Comparison of ENCODE assay signal across 18 cellular contexts in genomic region chr2:132884692-132885091, GRCh38.
DNase-seq lines count a peak whose midpoint lies in the region; ATAC-seq, FAIRE-seq and TF ChIP-seq lines count a peak whose summit lies in the region.
"Had no signal": no experiment of that assay in that cellular context is flagged by ENCODE, and none has a peak within 500 bp of the region (broad histone marks: within the 10 kb centered on the region; RNA-seq: fewer than 3 reads in every experiment).

No MANE protein-coding gene starts in this region.

- no peaks in the 10 kb centered on the region for H3K9me3 ChIP-seq in A673 (ENCODE audit: low read depth, low read length, poor library complexity, severe bottlenecking)
- no peaks in the 10 kb centered on the region for H3K9me3 ChIP-seq in CD4-positive, alpha-beta T cell (ENCODE audit: control insufficient read depth, low read length)
- H3K9me3 ChIP-seq in kidney (ENCODE audit: control insufficient read depth in 1 of 2, low read length in 2 of 2) = peaks cover 0 to 8% of the 10 kb centered on the region in 2 donors
- H3K9me3 ChIP-seq in HAP-1 = no peaks in the 10 kb centered on the region

- DNase-seq in A673 (ENCODE audit: low spot score) = peak; percentile 7
- DNase-seq in NCI-H1092 (lab: John Stamatoyannopoulos, UW) = peak; percentile 17
- peak; percentile 28 to 61 for DNase-seq in NCI-H2081 (lab: John Stamatoyannopoulos, UW)
- peak; percentile 87 for DNase-seq in NCI-H748 treated with DMSO at 0.1 percent for 48 hours (lab: John Stamatoyannopoulos, UW)
- no peak for DNase-seq in CD4-positive, alpha-beta T cell
- DNase-seq in kidney = no peak
- DNase-seq in HAP-1 (ENCODE audit: low spot score in 2 of 2) = no peak
- DNase-seq: COR-L47, NCI-H187, NCI-H345, PC-3 had no signal

- ATAC-seq in CD4-positive, alpha-beta T cell (ENCODE audit: poor library complexity) = no peak
- no peak for ATAC-seq in HG03108 (IDR thresholded peaks at IDR 0.05; ENCODE audit: unreplicated experiment)
- ATAC-seq: PC-3 had no signal

- H3K9ac ChIP-seq in kidney (ENCODE audit: low read length in 2 of 2) = no peak overlapping the region

- BruUV-seq in A673 (replicated peaks; lab: Mats Ljungman, UMichigan) = no TSS peak

- CTCF ChIA-PET in A673 (lab: Charles Lee) = no interaction called here
- CTCF ChIA-PET in CD4-positive, alpha-beta T cell (lab: Charles Lee) = no interaction called here

- H3K36me3 Mint-ChIP-seq in CD4-positive, alpha-beta T cell (ENCODE audit: low read depth) = no peaks in the 10 kb centered on the region

- no peak for TF ChIP-seq CTCF in A673 (conservative IDR thresholded peaks at IDR 0.05; ENCODE audit: low read depth, low read length)
- no peak for TF ChIP-seq CTCF in CD4-positive, alpha-beta T cell (IDR thresholded peaks at IDR 0.05)
- no peak for TF ChIP-seq CTCF in kidney (IDR thresholded peaks at IDR 0.05; ENCODE audit: borderline replicate concordance, extremely low read depth, insufficient read depth)

- H3K4me3 ChIP-seq in A673 (ENCODE audit: low read depth, low read length, poor library complexity, severe bottlenecking) (no peak overlapping the region), kidney (ENCODE audit: low read length in 2 of 2) (no peak overlapping the region), HAP-1 (no peak overlapping the region)

- intact Hi-C loops in A673 (cut with micrococcal nuclease; ENCODE audit: unreplicated experiment) (no loop called here), kidney (cut with DNase I) (no loop called here)
- intact Hi-C loops in CD4-positive, alpha-beta T cell (cut with DNase I, micrococcal nuclease) = no loop called here

- no peak overlapping the region for H3K27ac Mint-ChIP-seq in CD4-positive, alpha-beta T cell
- H3K27ac Mint-ChIP-seq: T-helper 1 cell treated with Interleukin-12 subunit alpha and Interleukin-12 subunit beta and Interleukin-4 antibody, amounts not matched to agents 30 μg/mL and 1 μg/mL, for 36 hours had no signal

- H3K4me3 Mint-ChIP-seq in CD4-positive, alpha-beta T cell = no peak overlapping the region
- H3K4me3 Mint-ChIP-seq: T-helper 1 cell treated with Interleukin-12 subunit alpha and Interleukin-12 subunit beta and Interleukin-4 antibody, amounts not matched to agents 30 μg/mL and 1 μg/mL, for 36 hours had no signal

- H3K36me3 ChIP-seq in A673 (ENCODE audit: insufficient read depth, low read length, poor library complexity, severe bottlenecking) (no peaks in the 10 kb centered on the region), kidney (ENCODE audit: control insufficient read depth in 1 of 2, insufficient read depth in 2 of 2, low read length in 2 of 2) (no peaks in the 10 kb centered on the region), HAP-1 (replicated peaks) (no peaks in the 10 kb centered on the region)

- H3K27ac ChIP-seq in A673 (ENCODE audit: low read depth, low read length, poor library complexity, severe bottlenecking) (no peak overlapping the region), kidney (ENCODE audit: low read depth in 2 of 2, low read length in 2 of 2) (no peak overlapping the region)
- H3K27ac ChIP-seq in CD4-positive, alpha-beta T cell (ENCODE audit: low read depth, low read length) = no peak overlapping the region
- H3K27ac ChIP-seq: C4-2B, HL-60, RWPE1 had no signal

- no peaks in the 10 kb centered on the region for H3K27me3 Mint-ChIP-seq in CD4-positive, alpha-beta T cell

- H3K4me1 Mint-ChIP-seq in CD4-positive, alpha-beta T cell (ENCODE audit: low read depth) = no peaks in the 10 kb centered on the region

- in situ Hi-C loops in HAP-1 (cut with MboI; ENCODE audit: low sequenced_read_pairs) = no loop called here

- POLR2A ChIA-PET in A673 (lab: Charles Lee; ENCODE audit: low non-redundant PET) = no interaction called here
- POLR2A ChIA-PET in CD4-positive, alpha-beta T cell (lab: Charles Lee) = no interaction called here

- H3K4me1 ChIP-seq in A673 (ENCODE audit: insufficient read depth, low read length, poor library complexity, severe bottlenecking) (peaks cover 7% of the 10 kb centered on the region), kidney (ENCODE audit: control insufficient read depth in 1 of 2, insufficient read depth in 1 of 2, low read depth in 1 of 2, low read length in 2 of 2) (no peaks in the 10 kb centered on the region), HAP-1 (no peaks in the 10 kb centered on the region)

- H3K9me3 Mint-ChIP-seq in CD4-positive, alpha-beta T cell = peaks cover 3% of the 10 kb centered on the region
- H3K9me3 Mint-ChIP-seq: T-helper 1 cell treated with Interleukin-12 subunit alpha and Interleukin-12 subunit beta and Interleukin-4 antibody, amounts not matched to agents 30 μg/mL and 1 μg/mL, for 36 hours had no signal

- H3K27me3 ChIP-seq in A673 (replicated peaks; ENCODE audit: insufficient read depth, low read depth, low read length, poor library complexity) (no peaks in the 10 kb centered on the region), HAP-1 (ENCODE audit: low read depth) (no peaks in the 10 kb centered on the region; the same call in 1 of the 2 replicates)
- H3K27me3 ChIP-seq in CD4-positive, alpha-beta T cell (ENCODE audit: control insufficient read depth, insufficient read depth, low read length) = no peaks in the 10 kb centered on the region

- FAIRE-seq in kidney (lab: Jason Lieb, UNC) = no peak
- FAIRE-seq: H54, HTR-8/SVneo had no signal

Comparison
In these comparisons a context has a peak if more than half of its experiments do, and no peak if none do; other contexts are left out.
1. DNase-seq: peak in A673 (single experiment), NCI-H1092 (single experiment), NCI-H2081 (2 of 2) and NCI-H748 treated with DMSO at 0.1 percent for 48 hours (single experiment); none in CD4-positive, alpha-beta T cell (0 of 10), kidney (single experiment) and HAP-1 (0 of 2).